ENCODE assay signal across 1 cellular context in genomic region chr20:9490171-9490570, GRCh38.
TF ChIP-seq lines count a peak whose summit lies in the region.

No MANE protein-coding gene starts in this region.

TF ChIP-seq in H1, 55 proteins besides CTCF, POLR2A, EP300 and RAD21 (continued from another document):
- TF ChIP-seq CHD7 (IDR thresholded peaks at IDR 0.05; ENCODE audit: insufficient replicate concordance, low read length) (no peak), RFX5 (IDR thresholded peaks at IDR 0.05; ENCODE audit: borderline replicate concordance, low read depth, low read length) (no peak), NRF1 (IDR thresholded peaks at IDR 0.05; ENCODE audit: low read depth, low read length) (no peak), PHF8 (conservative IDR thresholded peaks at IDR 0.05; ENCODE audit: low read depth, low read length) (no peak), CTBP2 (IDR thresholded peaks at IDR 0.05; ENCODE audit: borderline replicate concordance, insufficient read depth, insufficient read length, low read length) (no peak), ASH2L (IDR thresholded peaks at IDR 0.05; ENCODE audit: low read length) (no peak), TAF1 (IDR thresholded peaks at IDR 0.05; ENCODE audit: low read depth, low read length) (no peak), RNF2 (IDR thresholded peaks at IDR 0.05; ENCODE audit: borderline replicate concordance, low read depth, low read length, missing control alignments, poor library complexity, severe bottlenecking) (no peak)
